Comparison of ENCODE assay signal across 10 cellular contexts in the genomic region with DNA sequence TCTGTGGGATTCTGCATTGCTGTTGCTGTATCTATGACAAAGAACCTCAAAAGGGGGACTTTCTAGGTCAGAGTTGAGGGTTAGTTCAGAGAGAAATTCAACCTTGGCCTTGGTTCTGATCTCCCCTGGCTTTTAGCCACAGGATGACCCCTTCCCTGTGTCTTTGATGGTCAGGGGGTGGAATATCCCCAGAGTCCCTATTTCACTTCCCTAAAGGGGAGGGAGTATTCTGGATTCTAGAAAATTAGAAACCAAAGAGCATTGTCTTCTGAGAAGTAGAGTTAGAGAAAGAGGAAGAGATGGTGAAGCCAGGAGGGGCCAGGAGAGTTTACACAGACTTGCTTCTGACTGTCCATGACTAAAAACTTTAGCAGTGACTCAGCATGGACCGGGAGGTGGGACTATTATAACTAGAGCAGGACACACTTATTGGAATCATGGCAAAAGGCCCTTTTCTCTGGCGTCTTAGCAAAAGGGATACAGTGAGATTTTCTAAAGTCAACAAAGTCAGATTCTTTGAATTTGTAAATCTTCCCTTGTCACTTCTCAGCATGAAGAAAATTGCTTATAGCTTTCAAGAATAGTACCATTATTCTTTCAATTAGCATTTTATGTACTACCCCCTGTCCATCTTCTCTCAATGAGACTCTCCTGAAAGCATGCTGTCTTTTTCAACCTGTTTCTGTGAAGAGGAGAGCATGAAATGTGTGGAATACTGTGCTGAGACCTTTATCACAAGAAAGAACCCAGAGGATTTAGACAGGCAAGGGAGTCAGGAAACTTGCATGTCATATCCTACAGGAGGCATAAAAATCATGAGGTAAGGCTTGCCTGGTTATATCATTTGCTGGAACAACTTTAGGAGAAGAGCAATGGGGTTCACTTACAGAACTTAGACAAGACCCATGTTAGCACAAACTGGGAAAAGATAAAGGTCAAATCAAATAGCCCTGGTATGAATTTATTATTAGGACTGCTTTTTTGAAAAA. TPM values are rescaled to one million over a fixed set of nuclear protein-coding genes. Genes with fewer than 3 reads are reported as not detected.
A peak's percentile ranks its signal among the peaks of the same experiment; 100 is the strongest.
DNase-seq lines count a peak whose midpoint lies in the region; ATAC-seq, FAIRE-seq and TF ChIP-seq lines count a peak whose summit lies in the region.
"Had no signal": no experiment of that assay in that cellular context is flagged by ENCODE, and none has a peak within 500 bp of the region (broad histone marks: within the 10 kb centered on the region; RNA-seq: fewer than 3 reads in every experiment).

No MANE protein-coding gene starts in this region.

- DNase-seq in Right ventricle myocardium inferior (ENCODE audit: missing footprints) (no peak), cardiac septum (ENCODE audit: low spot score) (no peak), GM12878 (ENCODE audit: low read depth, low spot score) (peak; percentile 9), mesenchymal stem cell (peak; percentile 78), H7 (no peak)
- DNase-seq in naive thymus-derived CD8-positive, alpha-beta T cell: no peak
- DNase-seq: activated CD4-positive, alpha-beta memory T cell treated with anti-CD3 and anti-CD28 coated beads for 36 hours had no signal

- H3K79me1 ChIP-seq in mesenchymal stem cell (replicated peaks; ENCODE audit: low read length, poor library complexity, severe bottlenecking): no peaks in the 10 kb centered on the region

- ATAC-seq in Right ventricle myocardium inferior (peak; percentile 83), GM12878 (peak; percentile 85), HG02840 (IDR thresholded peaks at IDR 0.05; ENCODE audit: low FRiP score, unreplicated experiment) (no peak), GM19035 (IDR thresholded peaks at IDR 0.05; ENCODE audit: unreplicated experiment) (no peak)
- ATAC-seq in naive thymus-derived CD8-positive, alpha-beta T cell: no peak

- H2BK120ac ChIP-seq in mesenchymal stem cell (ENCODE audit: low read depth, low read length): peak overlapping the region; percentile 52

- H3K27me3 Mint-ChIP-seq in naive thymus-derived CD8-positive, alpha-beta T cell: peaks cover 0 to 7% (median 0%) of the 10 kb centered on the region in 5 donors
- H3K27me3 Mint-ChIP-seq: B cell had no signal

- H3K9me3 ChIP-seq in GM12878 (replicated peaks; ENCODE audit: control insufficient read depth, insufficient read depth, low read length) (no peaks in the 10 kb centered on the region), mesenchymal stem cell (ENCODE audit: control insufficient read depth, low read length) (no peaks in the 10 kb centered on the region)

- H4K91ac ChIP-seq in mesenchymal stem cell (ENCODE audit: low read length): no peak overlapping the region

- no peak for TF ChIP-seq POLR2A in GM12878 (IDR thresholded peaks at IDR 0.05; ENCODE audit: low read depth, low read length)

- CTCF ChIA-PET in GM12878 (lab: Yijun Ruan, JAX): interaction anchor here (1.4 kb wide), 1 partner anchor 11 kb away, joined by 3 read pairs; no protein-coding TSS in a partner anchor

- H3K14ac ChIP-seq in mesenchymal stem cell (ENCODE audit: low read length in 2 of 2): no peak overlapping the region

- intact Hi-C loops in Right ventricle myocardium inferior (cut with DNase I) (no loop called here), cardiac septum (cut with DNase I) (no loop called here), GM12878 (cut with micrococcal nuclease; ENCODE audit: unreplicated experiment) (no loop called here)

- H3K4ac ChIP-seq in mesenchymal stem cell (ENCODE audit: low read depth in 1 of 2, low read length in 2 of 2): no peak overlapping the region

- no TSS peak for BruUV-seq in GM12878 (replicated peaks; lab: Mats Ljungman, UMichigan)

- H2AFZ ChIP-seq in GM12878 (ENCODE audit: control insufficient read depth, low read depth, low read length): no peak overlapping the region
- H2AFZ ChIP-seq in mesenchymal stem cell (ENCODE audit: low read depth, low read length): no peak overlapping the region

- TF ChIP-seq CTCF in GM12878 (IDR thresholded peaks at IDR 0.05 in 2 of 3, conservative IDR thresholded peaks at IDR 0.05 in 1 of 3; ENCODE audit: control insufficient read depth in 2 of 3, extremely low read depth in 1 of 3, insufficient read depth in 1 of 3, low read depth in 3 of 3, low read length in 3 of 3): no peak

- H3K4me3 Mint-ChIP-seq in naive thymus-derived CD8-positive, alpha-beta T cell: no peak overlapping the region
- H3K4me3 Mint-ChIP-seq: activated CD4-positive, alpha-beta memory T cell treated with anti-CD3 and anti-CD28 coated beads for 36 hours; B cell had no signal

- H2AK5ac ChIP-seq in mesenchymal stem cell (ENCODE audit: low read length, severe bottlenecking): no peak overlapping the region

- SMC1A ChIA-PET in GM12878 (lab: Charles Lee; ENCODE audit: uncharacterized antibody, unreplicated experiment): interaction anchor here (1.1 to 2.1 kb wide), 2 partner anchors 7 to 58 kb away, joined by 3 to 6 read pairs; no protein-coding TSS in a partner anchor

- H2BK15ac ChIP-seq in mesenchymal stem cell (ENCODE audit: low read depth, poor library complexity, severe bottlenecking): no peak overlapping the region

- no peak for TF ChIP-seq EP300 in GM12878 (IDR thresholded peaks at IDR 0.05; ENCODE audit: borderline replicate concordance in 1 of 2, control insufficient read depth in 1 of 2, low read depth in 2 of 2, low read length in 2 of 2)

- H3K4me2 ChIP-seq in GM12878 (ENCODE audit: control insufficient read depth, insufficient read depth): no peak overlapping the region
- H3K4me2 ChIP-seq in mesenchymal stem cell (ENCODE audit: low read length, poor library complexity, severe bottlenecking): no peak overlapping the region

- no peaks in the 10 kb centered on the region for H3K36me3 Mint-ChIP-seq in naive thymus-derived CD8-positive, alpha-beta T cell
- H3K36me3 Mint-ChIP-seq: activated CD4-positive, alpha-beta memory T cell treated with anti-CD3 and anti-CD28 coated beads for 36 hours had no signal

- no peaks in the 10 kb centered on the region for H3K79me2 ChIP-seq in GM12878 (ENCODE audit: control insufficient read depth, insufficient read depth, low read length)

- peak overlapping the region; percentile 25 to 54 for H2BK12ac ChIP-seq in mesenchymal stem cell (ENCODE audit: low read length in 2 of 2)

- H3K9ac ChIP-seq in GM12878 (ENCODE audit: control insufficient read depth, insufficient read depth, low read length) (no peak overlapping the region), mesenchymal stem cell (ENCODE audit: low read length) (peak overlapping the region; percentile 61)

- H3K27ac ChIP-seq in GM12878 (ENCODE audit: control insufficient read depth, insufficient read depth) (no peak overlapping the region), mesenchymal stem cell (ENCODE audit: low read length, poor library complexity, severe bottlenecking) (no peak overlapping the region)

- no peaks in the 10 kb centered on the region for H3K36me3 ChIP-seq in GM12878 (ENCODE audit: control insufficient read depth in 2 of 2, insufficient read depth in 2 of 2, low read length in 1 of 2)
- H3K36me3 ChIP-seq in mesenchymal stem cell (ENCODE audit: control insufficient read depth in 1 of 2, insufficient read depth in 2 of 2, low read depth in 1 of 2, low read length in 2 of 2): no peaks in the 10 kb centered on the region
- no peaks in the 10 kb centered on the region for H3K36me3 ChIP-seq in H7 (replicated peaks; ENCODE audit: control insufficient read depth, insufficient read depth, low read length)

- no peaks in the 10 kb centered on the region for H3K4me1 Mint-ChIP-seq in naive thymus-derived CD8-positive, alpha-beta T cell
- H3K4me1 Mint-ChIP-seq: B cell had no signal

- no peaks in the 10 kb centered on the region for H3K27me3 ChIP-seq in GM12878 (replicated peaks in 1 of 2; ENCODE audit: control insufficient read depth in 2 of 2, insufficient read depth in 2 of 2, low read length in 1 of 2)
- H3K27me3 ChIP-seq in mesenchymal stem cell (ENCODE audit: control insufficient read depth in 1 of 2, insufficient read depth in 1 of 2, low read length in 2 of 2): no peaks in the 10 kb centered on the region
- no peaks in the 10 kb centered on the region; the same call in 1 of the 2 replicates for H3K27me3 ChIP-seq in H7 (ENCODE audit: control insufficient read depth, insufficient read depth, low read length)

- H3K4me3 ChIP-seq in GM12878: no peak overlapping the region
- H3K4me3 ChIP-seq in mesenchymal stem cell (ENCODE audit: insufficient read depth in 1 of 2, low read depth in 1 of 2, low read length in 2 of 2): no peak overlapping the region
- no peak overlapping the region for H3K4me3 ChIP-seq in H7 (ENCODE audit: insufficient read depth, low read depth, low read length)

- RAD21 ChIA-PET in GM12878 (lab: Charles Lee; ENCODE audit: unreplicated experiment): interaction anchor here (0.6 kb wide), 2 partner anchors 32 to 191 kb away, joined by 3 to 4 read pairs; no protein-coding TSS in a partner anchor

- no peak overlapping the region for H3K27ac Mint-ChIP-seq in naive thymus-derived CD8-positive, alpha-beta T cell
- H3K27ac Mint-ChIP-seq: activated CD4-positive, alpha-beta memory T cell treated with anti-CD3 and anti-CD28 coated beads for 36 hours; B cell had no signal

- in situ Hi-C loops in GM12878 (cut with MboI): no loop called here

- no peaks in the 10 kb centered on the region for H4K20me1 ChIP-seq in GM12878 (ENCODE audit: control insufficient read depth, insufficient read depth)

- no peak for FAIRE-seq in GM12878 (lab: Jason Lieb, UNC)

- peaks cover 0 to 6% (median 0%) of the 10 kb centered on the region in 9 donors for H3K9me3 Mint-ChIP-seq in naive thymus-derived CD8-positive, alpha-beta T cell
- H3K9me3 Mint-ChIP-seq: activated CD4-positive, alpha-beta memory T cell treated with anti-CD3 and anti-CD28 coated beads for 36 hours had no signal

- WGBS in GM12878 (ENCODE audit: insufficient coverage, insufficient replicate concordance, low lambda C conversion rate, missing lambda C conversion rate): 19% methylated on average over 2 of the region's 2 CpGs
- WGBS in mesenchymal stem cell: 0% methylated on average over 1 of the region's 2 CpGs

- no peak for TF ChIP-seq RAD21 in GM12878 (IDR thresholded peaks at IDR 0.05; ENCODE audit: insufficient read depth, low read depth, low read length)

- H3K18ac ChIP-seq in mesenchymal stem cell (ENCODE audit: low read depth in 1 of 2, low read length in 2 of 2): peak overlapping the region; percentile 70 to 74

- peak overlapping the region; percentile 75 for H4K8ac ChIP-seq in mesenchymal stem cell (ENCODE audit: low read length)

- H3K4me1 ChIP-seq in GM12878 (ENCODE audit: control insufficient read depth, insufficient read depth, low read length) (no peaks in the 10 kb centered on the region), mesenchymal stem cell (ENCODE audit: control insufficient read depth, insufficient read depth, low read depth, low read length) (peaks cover 2% of the 10 kb centered on the region)

- POLR2A ChIA-PET in GM12878 (lab: Charles Lee): interaction anchor here (0.6 kb wide), 1 partner anchor 185 kb away, joined by 5 read pairs; no protein-coding TSS in a partner anchor
- POLR2A ChIA-PET in naive thymus-derived CD8-positive, alpha-beta T cell (lab: Charles Lee): no interaction called here

- H3K23ac ChIP-seq in mesenchymal stem cell (ENCODE audit: low read length in 2 of 2): no peak overlapping the region

- no peak overlapping the region for H2BK5ac ChIP-seq in mesenchymal stem cell (ENCODE audit: low read depth, low read length, poor library complexity, severe bottlenecking)

RNA-seq across cellular contexts. Expression of a gene that starts 56.5 kb away (rescaled TPM):
- 13.8 TPM for total RNA-seq in Right ventricle myocardium inferior
- 10.6 TPM for total RNA-seq in cardiac septum
- total RNA-seq in GM12878 (2013; cell fraction: nucleolus; rRNA removed): 10.1 and 12.7 TPM in 2 replicates
- 11.2 and 13.8 TPM in 2 replicates for total RNA-seq in GM12878 (2014; rRNA removed)
- 11.5 and 11.8 TPM in 2 replicates for total RNA-seq in GM12878 (2014; rRNA removed; fragmentation: Illumina TruSeq; extraction: Trizol)
- total RNA-seq in GM12878 (2021): 9.6 and 10.8 TPM in 2 replicates
- polyA plus RNA-seq in GM12878 (2011; ENCODE audit: low read depth): 0.09 TPM
- polyA plus RNA-seq in GM12878 (2011; rRNA removed): 9.4 and 12.9 TPM in 2 replicates
- polyA plus RNA-seq in GM12878 (2011; cell fraction: cytosol; rRNA removed): 10.6 and 10.9 TPM in 2 replicates
- polyA plus RNA-seq in GM12878 (2011; cell fraction: nucleus; rRNA removed): 8.9 and 9.0 TPM in 2 replicates
- 0.11 and 0.20 TPM in 2 replicates for polyA plus RNA-seq in GM12878 (2012)
- 9.8 and 10.0 TPM in 2 replicates for polyA plus RNA-seq in GM12878 (2014; fragmentation: Illumina TruSeq; extraction: Trizol)
- polyA plus RNA-seq in GM12878 (2014; fragmentation: Nextera tagmentation; extraction: Ambion mirVana): 1 to 10 TPM; 3.3 to 4.2 TPM
- polyA plus RNA-seq in GM12878 (2014; rRNA removed): 7.3 and 7.5 TPM in 2 replicates
- polyA plus RNA-seq in GM12878 (2016; fragmentation: Nextera tagmentation; extraction: Ambion mirVana): 1 to 10 TPM; 5.8 to 5.9 TPM
- 43.4 and 62.7 TPM in 2 replicates for polyA minus RNA-seq in GM12878 (2011; rRNA and poly(A)+ RNA removed)
- 9.1 and 11.7 TPM in 2 replicates for polyA minus RNA-seq in GM12878 (2011; cell fraction: cytosol; rRNA and poly(A)+ RNA removed)
- 22.7 and 45.4 TPM in 2 replicates for polyA minus RNA-seq in GM12878 (2011; cell fraction: nucleus; rRNA and poly(A)+ RNA removed)
- 55.2 TPM for polyA plus RNA-seq in mesenchymal stem cell (2013, experiment 1 of 2)
- polyA plus RNA-seq in mesenchymal stem cell (2013, experiment 2 of 2): 59.0 TPM
- not detected for total RNA-seq in naive thymus-derived CD8-positive, alpha-beta T cell
- polyA plus RNA-seq in naive thymus-derived CD8-positive, alpha-beta T cell: not detected
- total RNA-seq in H7 (2014; rRNA removed; shearing (Covaris generic)): 7.1 and 7.2 TPM in 2 replicates
- total RNA-seq: activated CD4-positive, alpha-beta memory T cell treated with anti-CD3 and anti-CD28 coated beads for 36 hours; B cell had no signal

Comparison
In these comparisons a context has a peak if more than half of its experiments do, and no peak if none do; other contexts are left out.
1. ATAC-seq: peak in Right ventricle myocardium inferior (single experiment) and GM12878 (single experiment); none in naive thymus-derived CD8-positive, alpha-beta T cell (0 of 2), HG02840 (single experiment) and GM19035 (single experiment).
2. DNase-seq: peak in GM12878 (single experiment) and mesenchymal stem cell (single experiment); none in Right ventricle myocardium inferior (single experiment), cardiac septum (single experiment), naive thymus-derived CD8-positive, alpha-beta T cell (0 of 10) and H7 (single experiment).